In genomic region chr11:14075118-14075601, GRCh38 we compare ENCODE assay signal across 8 cellular contexts.
DNase-seq lines count a peak whose midpoint lies in the region; ATAC-seq and TF ChIP-seq lines count a peak whose summit lies in the region.

No MANE protein-coding gene starts in this region.

- TF ChIP-seq CTCF in omental fat pad (IDR thresholded peaks at IDR 0.05), result no peak

- ATAC-seq in Right ventricle myocardium superior (ENCODE audit: poor library complexity) (no peak), GM18909 (IDR thresholded peaks at IDR 0.05; ENCODE audit: poor library complexity, unreplicated experiment) (no peak), omental fat pad (ENCODE audit: low FRiP score) (no peak)

- peak; percentile 95 for DNase-seq in NCI-H82 (lab: John Stamatoyannopoulos, UW)
- DNase-seq in activated CD8-positive, alpha-beta memory T cell treated with anti-CD3 and anti-CD28 coated beads, Interleukin-2, amount 50 U/mL, for 4 hours, result peak; percentile 48
- peak; percentile 29 for DNase-seq in iPS-NIHi11 (ENCODE audit: low spot score)
- peak; percentile 19 for DNase-seq in stimulated activated CD8-positive, alpha-beta memory T cell treated with anti-CD3 and anti-CD28 coated beads, Interleukin-7, amount 100 ng/mL, for 24 hours (ENCODE audit: low read depth)
- no peak for DNase-seq in Right ventricle myocardium superior
- no peak for DNase-seq in omental fat pad (ENCODE audit: low spot score)
- DNase-seq in SHP77 (lab: John Stamatoyannopoulos, UW), result no peak

- intact Hi-C loops in Right ventricle myocardium superior (cut with DNase I), result no loop called here

Comparison
In these comparisons a context has a peak if more than half of its experiments do, and no peak if none do; other contexts are left out.
1. DNase-seq: peak in NCI-H82 (single experiment), activated CD8-positive, alpha-beta memory T cell treated with anti-CD3 and anti-CD28 coated beads, Interleukin-2, amount 50 U/mL, for 4 hours (single experiment), iPS-NIHi11 (single experiment) and stimulated activated CD8-positive, alpha-beta memory T cell treated with anti-CD3 and anti-CD28 coated beads, Interleukin-7, amount 100 ng/mL, for 24 hours (single experiment); none in Right ventricle myocardium superior (single experiment), omental fat pad (single experiment) and SHP77 (0 of 2).